10 cellular contexts compared by ENCODE assay signal in the genomic region with DNA sequence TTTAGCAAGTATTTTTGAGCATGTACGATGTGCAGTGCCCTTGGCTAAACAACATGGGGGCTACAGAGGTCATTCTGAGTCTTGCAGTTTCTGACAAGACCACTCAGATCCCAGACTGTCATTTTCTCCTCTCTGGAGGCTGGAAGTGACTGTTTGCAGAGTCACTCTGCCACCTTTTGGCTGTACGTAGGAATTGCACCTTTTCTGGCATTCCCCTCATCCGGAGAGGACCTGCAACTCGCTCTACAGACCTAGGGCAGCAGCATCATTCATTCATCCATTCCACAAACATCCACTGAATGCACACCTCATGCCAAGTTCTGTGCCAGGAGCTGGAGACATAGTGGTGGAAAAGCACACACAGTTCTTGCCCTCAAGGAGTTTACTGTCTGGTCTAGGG.
DNase-seq lines count a peak whose midpoint lies in the region; ATAC-seq and TF ChIP-seq lines count a peak whose summit lies in the region.
"Had no signal": no experiment of that assay in that cellular context is flagged by ENCODE, and none has a peak within 500 bp of the region (broad histone marks: within the 10 kb centered on the region; RNA-seq: fewer than 3 reads in every experiment).

No MANE protein-coding gene starts in this region.

- intact Hi-C loops in HCT116 (cut with micrococcal nuclease), result loop anchor here (1.0 kb wide), 2 partner anchors 234 to 239 kb away; no protein-coding TSS in a partner anchor

- H3K27me3 ChIP-seq in HCT116 (ENCODE audit: insufficient read depth, low read length), result no peaks in the 10 kb centered on the region
- no peaks in the 10 kb centered on the region for H3K27me3 ChIP-seq in neural progenitor cell

- H3K79me2 ChIP-seq in HCT116 (ENCODE audit: insufficient read depth, low read length) (no peaks in the 10 kb centered on the region), neural progenitor cell (ENCODE audit: low read depth) (no peaks in the 10 kb centered on the region)

- H3K4me3 Mint-ChIP-seq in brain, result no peak overlapping the region
- H3K4me3 Mint-ChIP-seq in neural progenitor cell, result no peak overlapping the region
- H3K4me3 Mint-ChIP-seq in stimulated activated memory B cell treated with anti-CD40 and anti-IgM and Interleukin-4, amounts not matched to agents 10 μg/mL and 1 μg/mL and 100 μg/mL, for 72 hours, result no peak overlapping the region

- H3K4me3 ChIP-seq in HCT116 (replicated peaks in 1 of 2; ENCODE audit: low read depth in 1 of 2, low read length in 2 of 2) (no peak overlapping the region), neural progenitor cell (no peak overlapping the region)
- H3K4me3 ChIP-seq: BLaER1 treated with 17β-estradiol and CSF1 and Interleukin-3, amounts not matched to agents 10 nM and 100 nM; mucosa of descending colon had no signal

- peak in 2 of 3 experiments; percentile 46 to 49; a peak in 4 of 6 replicates for TF ChIP-seq CTCF in HCT116 (IDR thresholded peaks at IDR 0.05 in 2 of 3, conservative IDR thresholded peaks at IDR 0.05 in 1 of 3; ENCODE audit: borderline replicate concordance in 1 of 3, insufficient read depth in 1 of 3, low read depth in 2 of 3, low read length in 2 of 3)
- peak; percentile 55 to 71 for TF ChIP-seq CTCF in brain (conservative IDR thresholded peaks at IDR 0.05)
- peak; percentile 61 for TF ChIP-seq CTCF in neural progenitor cell (IDR thresholded peaks at IDR 0.05)

- peak; percentile 2 for DNase-seq in NCI-H2171 treated with DMSO at 0.1 percent for 48 hours (lab: John Stamatoyannopoulos, UW)
- no peak for DNase-seq in NCI-H2171 (lab: John Stamatoyannopoulos, UW)
- peak; percentile 16 for DNase-seq in HCT116 (ENCODE audit: low read depth, low spot score)
- peak; percentile 2 for DNase-seq in NCI-H524 treated with DMSO at 0.1 percent for 48 hours (lab: John Stamatoyannopoulos, UW)
- DNase-seq in neural progenitor cell (ENCODE audit: low spot score), result peak; percentile 56
- no peak for DNase-seq in hippocampal formation (lab: John Stamatoyannopoulos, UW)

- H3F3A ChIP-seq in neural progenitor cell (ENCODE audit: low read depth), result no peaks in the 10 kb centered on the region

- H3K27me3 Mint-ChIP-seq in brain, result no peaks in the 10 kb centered on the region
- no peaks in the 10 kb centered on the region for H3K27me3 Mint-ChIP-seq in neural progenitor cell (ENCODE audit: insufficient read depth, low read depth)
- no peaks in the 10 kb centered on the region for H3K27me3 Mint-ChIP-seq in stimulated activated memory B cell treated with anti-CD40 and anti-IgM and Interleukin-4, amounts not matched to agents 10 μg/mL and 1 μg/mL and 100 μg/mL, for 72 hours

- H3K4me2 ChIP-seq in HCT116 (ENCODE audit: low read length), result no peak overlapping the region
- H3K4me2 ChIP-seq in neural progenitor cell, result no peak overlapping the region
- H3K4me2 ChIP-seq: BLaER1 treated with 17β-estradiol and CSF1 and Interleukin-3, amounts not matched to agents 10 nM and 100 nM had no signal

- no peak for TF ChIP-seq POLR2A in HCT116 (IDR thresholded peaks at IDR 0.05; ENCODE audit: borderline replicate concordance, extremely low read depth, insufficient read depth, insufficient read length)

- H4K20me1 ChIP-seq in HCT116 (ENCODE audit: insufficient read depth) (no peaks in the 10 kb centered on the region), neural progenitor cell (ENCODE audit: low read depth) (no peaks in the 10 kb centered on the region)
- H4K20me1 ChIP-seq: BLaER1 treated with 17β-estradiol and CSF1 and Interleukin-3, amounts not matched to agents 10 nM and 100 nM had no signal

- H3K4me1 Mint-ChIP-seq in brain (peaks cover 8% of the 10 kb centered on the region), neural progenitor cell (peaks cover 12% of the 10 kb centered on the region)
- no peaks in the 10 kb centered on the region for H3K4me1 Mint-ChIP-seq in stimulated activated memory B cell treated with anti-CD40 and anti-IgM and Interleukin-4, amounts not matched to agents 10 μg/mL and 1 μg/mL and 100 μg/mL, for 72 hours

- no peaks in the 10 kb centered on the region for H3K9me3 ChIP-seq in HCT116 (ENCODE audit: control insufficient read depth in 1 of 2, insufficient read depth in 1 of 2, low read depth in 1 of 2, low read length in 2 of 2)
- H3K9me3 ChIP-seq in neural progenitor cell (ENCODE audit: low read depth), result peaks cover 16% of the 10 kb centered on the region
- H3K9me3 ChIP-seq: mucosa of descending colon had no signal

- H3K36me3 ChIP-seq in HCT116 (ENCODE audit: control insufficient read depth in 1 of 2, insufficient read depth in 2 of 2, low read length in 2 of 2) (no peaks in the 10 kb centered on the region), neural progenitor cell (no peaks in the 10 kb centered on the region)
- H3K36me3 ChIP-seq: BLaER1 treated with 17β-estradiol and CSF1 and Interleukin-3, amounts not matched to agents 10 nM and 100 nM had no signal

- RAD21 ChIA-PET in HCT116 (lab: Charles Lee; ENCODE audit: low non-redundant PET in 1 of 2, low total read pairs in 2 of 2, uncharacterized antibody in 2 of 2, unreplicated experiment in 2 of 2), result no interaction called here

- CTCF ChIA-PET in HCT116 (lab: Charles Lee), result interaction anchor here (1.0 kb wide), 1 partner anchor 993 kb away, joined by 3 read pairs; no protein-coding TSS in a partner anchor

- no peaks in the 10 kb centered on the region for H3K36me3 Mint-ChIP-seq in brain
- H3K36me3 Mint-ChIP-seq in neural progenitor cell, result no peaks in the 10 kb centered on the region
- H3K36me3 Mint-ChIP-seq in stimulated activated memory B cell treated with anti-CD40 and anti-IgM and Interleukin-4, amounts not matched to agents 10 μg/mL and 1 μg/mL and 100 μg/mL, for 72 hours, result no peaks in the 10 kb centered on the region

- ATAC-seq in HCT116, result peak; percentile 71
- no peak for ATAC-seq in stimulated activated memory B cell treated with anti-CD40 and anti-IgM and Interleukin-4, amounts not matched to agents 10 μg/mL and 1 μg/mL and 100 μg/mL, for 72 hours
- ATAC-seq: mucosa of descending colon had no signal

- POLR2A ChIA-PET in HCT116 (lab: Charles Lee), result no interaction called here

- H2AFZ ChIP-seq in HCT116 (ENCODE audit: low read depth, low read length, poor library complexity, severe bottlenecking) (no peak overlapping the region), neural progenitor cell (replicated peaks) (peak overlapping the region; percentile 22)

- peak; percentile 38 for TF ChIP-seq RAD21 in HCT116 (IDR thresholded peaks at IDR 0.05; ENCODE audit: low read depth)

- BruUV-seq in HCT116 (replicated peaks; lab: Mats Ljungman, UMichigan), result no TSS peak

- H3K27ac Mint-ChIP-seq in brain, result no peak overlapping the region
- H3K27ac Mint-ChIP-seq in neural progenitor cell, result no peak overlapping the region
- no peak overlapping the region for H3K27ac Mint-ChIP-seq in stimulated activated memory B cell treated with anti-CD40 and anti-IgM and Interleukin-4, amounts not matched to agents 10 μg/mL and 1 μg/mL and 100 μg/mL, for 72 hours

- no peaks in the 10 kb centered on the region for H3K9me2 ChIP-seq in HCT116 (ENCODE audit: insufficient read depth)

- H3K4me1 ChIP-seq in HCT116 (ENCODE audit: control insufficient read depth in 1 of 2, insufficient read depth in 2 of 2, low read length in 2 of 2) (no peaks in the 10 kb centered on the region), neural progenitor cell (no peaks in the 10 kb centered on the region)
- H3K4me1 ChIP-seq: BLaER1 treated with 17β-estradiol and CSF1 and Interleukin-3, amounts not matched to agents 10 nM and 100 nM had no signal

- H3K9ac ChIP-seq in HCT116 (ENCODE audit: low read length), result no peak overlapping the region
- no peak overlapping the region for H3K9ac ChIP-seq in neural progenitor cell
- H3K9ac ChIP-seq: BLaER1 treated with 17β-estradiol and CSF1 and Interleukin-3, amounts not matched to agents 10 nM and 100 nM had no signal

- H3K27ac ChIP-seq in HCT116 (ENCODE audit: low read depth, low read length) (no peak overlapping the region), neural progenitor cell (no peak overlapping the region)
- H3K27ac ChIP-seq: BLaER1 treated with 17β-estradiol and CSF1 and Interleukin-3, amounts not matched to agents 10 nM and 100 nM had no signal

- peaks cover 2 to 10% (median 4%) of the 10 kb centered on the region in 5 experiments for H3K9me3 Mint-ChIP-seq in brain
- H3K9me3 Mint-ChIP-seq in neural progenitor cell, result peaks cover 7% of the 10 kb centered on the region
- H3K9me3 Mint-ChIP-seq in stimulated activated memory B cell treated with anti-CD40 and anti-IgM and Interleukin-4, amounts not matched to agents 10 μg/mL and 1 μg/mL and 100 μg/mL, for 72 hours, result peaks cover 3% of the 10 kb centered on the region

TF ChIP-seq in HCT116, 20 proteins besides CTCF, POLR2A, EP300 and RAD21:
- no peak for TF ChIP-seq EGR1 (IDR thresholded peaks at IDR 0.05; ENCODE audit: low read depth)
- no peak for TF ChIP-seq CBX3 (IDR thresholded peaks at IDR 0.05; ENCODE audit: low read depth)
- no peak for TF ChIP-seq JUND (IDR thresholded peaks at IDR 0.05)

Comparison
In these comparisons a context has a peak if more than half of its experiments do, and no peak if none do; other contexts are left out.
1. DNase-seq: peak in NCI-H2171 treated with DMSO at 0.1 percent for 48 hours (single experiment), HCT116 (single experiment), NCI-H524 treated with DMSO at 0.1 percent for 48 hours (single experiment) and neural progenitor cell (single experiment); none in NCI-H2171 (single experiment) and hippocampal formation (0 of 2).
2. Peak in every context shown above with its lines, with median percentiles within 50 percentile points of each other: CTCF ChIP-seq.